30 cellular contexts compared by ENCODE assay signal in genomic region chr16:86643661-86644060, GRCh38.
"Had no signal": no experiment of that assay in that cellular context is flagged by ENCODE, and none has a peak within 500 bp of the region (broad histone marks: within the 10 kb centered on the region; RNA-seq: fewer than 3 reads in every experiment).

No MANE protein-coding gene starts in this region.

- H3K4me3 ChIP-seq: ascending aorta, body of pancreas, breast epithelium had no signal

- FAIRE-seq: TTC549 had no signal

- H3K27me3 ChIP-seq: ascending aorta, body of pancreas, brain microvascular endothelial cell had no signal

- H3K36me3 ChIP-seq: brain microvascular endothelial cell, breast epithelium had no signal

- DNase-seq: activated B cell treated with CpG ODN at 0.5 μM for 24 hours; activated CD4-positive, alpha-beta memory T cell treated with anti-CD3 and anti-CD28 coated beads, Interleukin-2, amount 10 ng/mL, durations not matched to agents 7 days and 5 days; activated CD4-positive, alpha-beta T cell treated with anti-CD3 and anti-CD28 coated beads for 4 hours; activated CD4-positive, alpha-beta T cell treated with anti-CD3 and anti-CD28 coated beads, Interleukin-2, amount 10 ng/mL, durations not matched to agents 7 days and 5 days; activated CD4-positive, alpha-beta T cell treated with anti-CD3 and anti-CD28 coated beads, Interleukin-2, amount 50 U/mL, for 48 hours; activated CD4-positive, CD25-positive, alpha-beta regulatory T cell treated with anti-CD3 and anti-CD28 coated beads, Interleukin-2, amount 50 U/mL, for 72 hours; activated CD8-positive, alpha-beta memory T cell treated with anti-CD3 and anti-CD28 coated beads for 24 hours; activated CD8-positive, alpha-beta memory T cell treated with anti-CD3 and anti-CD28 coated beads, Interleukin-2, amount 10 ng/mL, durations not matched to agents 7 days and 5 days; activated CD8-positive, alpha-beta memory T cell treated with anti-CD3 and anti-CD28 coated beads, Interleukin-2, amount 50 U/mL, for 48 hours; activated CD8-positive, alpha-beta T cell treated with anti-CD3 and anti-CD28 coated beads, Interleukin-2, amount 10 ng/mL, durations not matched to agents 7 days and 5 days; activated effector memory CD4-positive, alpha-beta T cell treated with Interleukin-2 at 50 U/mL for 16 hours; activated gamma-delta T cell; activated naive CD4-positive, alpha-beta T cell treated with anti-CD3 and anti-CD28 coated beads, Interleukin-2, amount 10 ng/mL, durations not matched to agents 7 days and 5 days; activated naive CD4-positive, alpha-beta T cell treated with Interleukin-2 at 50 U/mL for 16 hours; activated naive CD8-positive, alpha-beta T cell treated with anti-CD3 and anti-CD28 coated beads, Interleukin-2, amount 10 ng/mL, durations not matched to agents 7 days and 5 days; activated naive CD8-positive, alpha-beta T cell treated with anti-CD3 and anti-CD28 coated beads, Interleukin-2, amount 50 U/mL, for 24 hours; activated T-cell treated with anti-CD3 and anti-CD28 coated beads, Interleukin-2, amount 50 U/mL, for 24 hours; activated T-cell treated with anti-CD3 and anti-CD28 coated beads, Interleukin-2, amount 50 U/mL, for 48 hours; amygdala; anterior cingulate cortex; body of pancreas; brain microvascular endothelial cell; central memory CD4-positive, alpha-beta T cell; T-helper 1 cell; T-helper 2 cell; T-helper 9 cell had no signal

- H3K4me1 ChIP-seq: ascending aorta, body of pancreas, breast epithelium had no signal

- ATAC-seq: activated CD8-positive, alpha-beta memory T cell treated with anti-CD3 and anti-CD28 coated beads, Interleukin-2, amount 10 ng/mL, durations not matched to agents 7 days and 5 days; activated CD8-positive, alpha-beta T cell treated with anti-CD3 and anti-CD28 coated beads, Interleukin-2, amount 10 ng/mL, durations not matched to agents 7 days and 5 days; activated naive CD8-positive, alpha-beta T cell treated with anti-CD3 and anti-CD28 coated beads, Interleukin-2, amount 50 U/mL, for 24 hours; body of pancreas had no signal

- H3K27ac ChIP-seq: ascending aorta, body of pancreas, brain microvascular endothelial cell, breast epithelium, VCaP had no signal
